Comparison of ENCODE assay signal across 28 cellular contexts in genomic region chr15:63846022-63846544, GRCh38.
"Had no signal": no experiment of that assay in that cellular context is flagged by ENCODE, and none has a peak within 500 bp of the region (broad histone marks: within the 10 kb centered on the region; RNA-seq: fewer than 3 reads in every experiment).

No MANE protein-coding gene starts in this region.

- H3K27ac ChIP-seq: left lung, lower lobe of right lung, parathyroid adenoma, psoas muscle, right lobe of liver, stomach, testis, thyroid gland, transverse colon, upper lobe of left lung had no signal

- H3K4me2 ChIP-seq: smooth muscle cell had no signal

- FAIRE-seq: islet of Langerhans, kidney had no signal

- H3K27ac Mint-ChIP-seq: immature natural killer cell; nephron; stimulated activated memory B cell treated with anti-CD40 and anti-IgM and Interleukin-4, amounts not matched to agents 10 μg/mL and 1 μg/mL and 100 μg/mL, for 72 hours had no signal

- H3K36me3 Mint-ChIP-seq: naive thymus-derived CD8-positive, alpha-beta T cell had no signal

- H3K27me3 Mint-ChIP-seq: naive thymus-derived CD8-positive, alpha-beta T cell; stimulated activated memory B cell treated with anti-CD40 and anti-IgM and Interleukin-4, amounts not matched to agents 10 μg/mL and 1 μg/mL and 100 μg/mL, for 72 hours had no signal

- H3K9me3 ChIP-seq: left lung, lower lobe of right lung, psoas muscle, right lobe of liver, stomach, testis, thyroid gland, transverse colon, upper lobe of left lung had no signal

- H3K27me3 ChIP-seq: left lung, right lobe of liver, stomach, testis, thyroid gland, transverse colon, upper lobe of left lung had no signal

- H2AFZ ChIP-seq: parathyroid adenoma had no signal

- DNase-seq: hypothalamus; immature natural killer cell; kidney; left colon; left lung; lower lobe of right lung; mammary epithelial cell; mesenchymal stem cell; naive thymus-derived CD8-positive, alpha-beta T cell; nucleus accumbens; psoas muscle; right lobe of liver; stimulated activated CD4-positive, alpha-beta T cell treated with anti-CD3 and anti-CD28 coated beads, Interleukin-1b, Interleukin-23, amount 100 ng/mL, for 48 hours; stimulated activated CD4-positive, alpha-beta T cell treated with anti-CD3 and anti-CD28 coated beads, Interleukin-2, amount 100 ng/mL, for 48 hours; stimulated activated CD4-positive, alpha-beta T cell treated with anti-CD3 and anti-CD28 coated beads, Interleukin-4, amount 100 ng/mL, for 4 hours; stimulated activated CD8-positive, alpha-beta memory T cell treated with anti-CD3 and anti-CD28 coated beads, Interleukin-4, amount 100 ng/mL, for 48 hours; stimulated activated naive CD8-positive, alpha-beta T cell treated with anti-CD3 and anti-CD28 coated beads, Interleukin-15, Interleukin-2, amounts not matched to agents 100 U/mL and 50 U/mL, for 24 hours; stomach; testis; thyroid gland; transverse colon; upper lobe of left lung had no signal

- H3K4me3 ChIP-seq: left lung, lower lobe of right lung, psoas muscle, right lobe of liver, smooth muscle cell, stomach, testis, thyroid gland, transverse colon, upper lobe of left lung had no signal

- H3K4me1 Mint-ChIP-seq: neural crest cell had no signal

- H3K9ac ChIP-seq: parathyroid adenoma had no signal

- H3K4me3 Mint-ChIP-seq: immature natural killer cell; naive thymus-derived CD8-positive, alpha-beta T cell; nephron; neural crest cell; stimulated activated memory B cell treated with anti-CD40 and anti-IgM and Interleukin-4, amounts not matched to agents 10 μg/mL and 1 μg/mL and 100 μg/mL, for 72 hours had no signal

- H3K36me3 ChIP-seq: left lung, lower lobe of right lung, right lobe of liver, stomach, thyroid gland, transverse colon, upper lobe of left lung had no signal

- H3K4me1 ChIP-seq: left lung, lower lobe of right lung, parathyroid adenoma, psoas muscle, right lobe of liver, thyroid gland had no signal

- H3K79me2 ChIP-seq: parathyroid adenoma had no signal

- ATAC-seq: left colon; left lung; lower lobe of right lung; naive thymus-derived CD8-positive, alpha-beta T cell; psoas muscle; right lobe of liver; stimulated activated memory B cell treated with anti-CD40 and anti-IgM and Interleukin-4, amounts not matched to agents 10 μg/mL and 1 μg/mL and 100 μg/mL, for 72 hours; stimulated activated naive CD8-positive, alpha-beta T cell treated with anti-CD3 and anti-CD28 coated beads, Interleukin-15, Interleukin-2, amounts not matched to agents 100 U/mL and 50 U/mL, for 24 hours had no signal
